Comparison of ENCODE assay signal across 17 cellular contexts in the genomic region with DNA sequence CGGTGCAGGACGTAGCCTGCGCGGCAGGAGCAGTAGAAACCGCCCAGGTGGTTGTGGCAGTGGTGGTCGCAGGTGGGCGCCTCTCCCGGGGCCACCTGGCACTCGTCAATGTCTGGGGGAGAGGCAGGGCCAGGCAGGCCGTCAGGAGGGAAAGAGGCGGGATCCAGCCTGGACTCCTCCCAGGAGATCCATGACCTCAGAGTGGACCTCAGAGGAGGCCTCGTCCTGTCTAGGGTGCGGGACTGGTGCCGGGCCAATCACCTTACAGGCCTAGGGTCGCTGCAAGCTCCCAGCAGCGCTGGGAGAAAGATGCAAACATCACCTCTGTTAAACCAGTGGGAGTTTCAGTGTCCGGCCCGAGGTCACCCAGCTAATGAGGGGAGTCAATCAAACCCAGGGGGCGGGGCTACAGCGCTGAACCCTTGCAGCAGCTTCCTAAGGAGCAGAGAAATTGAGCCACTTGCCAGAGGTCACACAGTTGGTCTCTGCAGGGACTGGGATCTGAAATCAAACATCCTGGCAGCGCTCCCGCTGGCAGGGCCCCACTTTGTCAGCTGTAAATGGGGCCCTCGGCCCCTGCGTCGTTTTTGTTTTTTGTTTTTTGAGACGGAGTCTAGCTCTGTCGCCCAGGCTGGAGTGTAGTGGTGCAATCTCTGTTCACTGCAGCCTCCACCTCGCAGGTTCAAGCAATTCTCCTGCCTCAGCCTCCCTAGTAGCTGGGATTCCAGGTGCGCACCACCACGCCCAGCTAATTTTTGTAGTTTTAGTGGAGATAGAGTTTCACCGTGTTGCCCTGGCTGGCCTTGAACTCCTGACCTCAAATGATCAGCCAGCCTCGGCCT. TPM values are rescaled to one million over a fixed set of nuclear protein-coding genes. Genes with fewer than 3 reads are reported as not detected.
DNase-seq lines count a peak whose midpoint lies in the region; ATAC-seq and TF ChIP-seq lines count a peak whose summit lies in the region.
"Had no signal": no experiment of that assay in that cellular context is flagged by ENCODE, and none has a peak within 500 bp of the region (broad histone marks: within the 10 kb centered on the region; RNA-seq: fewer than 3 reads in every experiment).

No MANE protein-coding gene starts in this region.

- TF ChIP-seq CTCF in A673 (conservative IDR thresholded peaks at IDR 0.05; ENCODE audit: low read depth, low read length): no peak

- H3K27ac ChIP-seq in A673 (ENCODE audit: low read depth, low read length, poor library complexity, severe bottlenecking): no peak overlapping the region
- H3K27ac ChIP-seq: coronary artery, tibial artery had no signal

- H3K27me3 Mint-ChIP-seq in activated CD8-positive, alpha-beta T cell treated with anti-CD3 and anti-CD28 coated beads, Interleukin-2, amount 10 ng/mL, durations not matched to agents 7 days and 5 days (ENCODE audit: low read depth): no peaks in the 10 kb centered on the region

- H3K4me1 ChIP-seq in A673 (ENCODE audit: insufficient read depth, low read length, poor library complexity, severe bottlenecking): no peaks in the 10 kb centered on the region
- H3K4me1 ChIP-seq: tibial artery had no signal

- H3K36me3 Mint-ChIP-seq in activated CD8-positive, alpha-beta T cell treated with anti-CD3 and anti-CD28 coated beads, Interleukin-2, amount 10 ng/mL, durations not matched to agents 7 days and 5 days (ENCODE audit: low read depth): no peaks in the 10 kb centered on the region

- no peak for ATAC-seq in activated CD8-positive, alpha-beta T cell treated with anti-CD3 and anti-CD28 coated beads, Interleukin-2, amount 10 ng/mL, durations not matched to agents 7 days and 5 days

- peak; percentile 25 for DNase-seq in activated CD4-positive, CD25-positive, alpha-beta regulatory T cell treated with anti-CD3 and anti-CD28 coated beads, Interleukin-2, amount 50 U/mL, for 72 hours
- no peak for DNase-seq in activated CD4-positive, CD25-positive, alpha-beta regulatory T cell (lab: John Stamatoyannopoulos, UW)
- DNase-seq in stimulated activated CD8-positive, alpha-beta memory T cell treated with anti-CD3 and anti-CD28 coated beads, Interleukin-4, amount 100 ng/mL, for 48 hours: peak; percentile 17
- no peak for DNase-seq in activated CD8-positive, alpha-beta T cell treated with anti-CD3 and anti-CD28 coated beads, Interleukin-2, amount 10 ng/mL, durations not matched to agents 7 days and 5 days
- no peak for DNase-seq in A673 (ENCODE audit: low spot score)
- DNase-seq: activated CD4-positive, alpha-beta T cell treated with anti-CD3 and anti-CD28 coated beads, Interleukin-2, amount 50 U/mL, for 48 hours; mesenchymal stem cell; NCI-H2029 treated with DMSO at 0.1 percent for 48 hours; nucleus accumbens; T-helper 9 cell had no signal

- H3K27ac Mint-ChIP-seq in activated CD8-positive, alpha-beta T cell treated with anti-CD3 and anti-CD28 coated beads, Interleukin-2, amount 10 ng/mL, durations not matched to agents 7 days and 5 days: no peak overlapping the region

- H3K9me3 ChIP-seq in iPS-18c (ENCODE audit: control insufficient read depth, insufficient read depth, low read length) (peaks cover 2% of the 10 kb centered on the region), A673 (ENCODE audit: low read depth, low read length, poor library complexity, severe bottlenecking) (no peaks in the 10 kb centered on the region)
- H3K9me3 ChIP-seq: tibial artery had no signal

- no peaks in the 10 kb centered on the region for H3K4me1 Mint-ChIP-seq in activated CD8-positive, alpha-beta T cell treated with anti-CD3 and anti-CD28 coated beads, Interleukin-2, amount 10 ng/mL, durations not matched to agents 7 days and 5 days (ENCODE audit: low read depth)

- H3K27me3 ChIP-seq in A673 (replicated peaks; ENCODE audit: insufficient read depth, low read depth, low read length, poor library complexity): no peaks in the 10 kb centered on the region

- no peaks in the 10 kb centered on the region for H3K36me3 ChIP-seq in A673 (ENCODE audit: insufficient read depth, low read length, poor library complexity, severe bottlenecking)
- H3K36me3 ChIP-seq: tibial artery had no signal

- H3K4me3 Mint-ChIP-seq in activated CD8-positive, alpha-beta T cell treated with anti-CD3 and anti-CD28 coated beads, Interleukin-2, amount 10 ng/mL, durations not matched to agents 7 days and 5 days: no peak overlapping the region

- no TSS peak for BruUV-seq in A673 (replicated peaks; lab: Mats Ljungman, UMichigan)

- intact Hi-C loops in A673 (cut with micrococcal nuclease; ENCODE audit: unreplicated experiment): no loop called here

- H3K9me3 Mint-ChIP-seq in activated CD8-positive, alpha-beta T cell treated with anti-CD3 and anti-CD28 coated beads, Interleukin-2, amount 10 ng/mL, durations not matched to agents 7 days and 5 days (ENCODE audit: insufficient read depth): no peaks in the 10 kb centered on the region

- CTCF ChIA-PET in activated CD8-positive, alpha-beta T cell treated with anti-CD3 and anti-CD28 coated beads, Interleukin-2, amount 10 ng/mL, durations not matched to agents 7 days and 5 days (lab: Charles Lee): interaction anchor here (1.4 kb wide), 1 partner anchor 8 kb away, joined by 10 read pairs; no protein-coding TSS in a partner anchor
- CTCF ChIA-PET in A673 (lab: Charles Lee): interaction anchor here (1.9 kb wide), 1 partner anchor 8 kb away, joined by 5 read pairs; no protein-coding TSS in a partner anchor

- POLR2A ChIA-PET in activated CD8-positive, alpha-beta T cell treated with anti-CD3 and anti-CD28 coated beads, Interleukin-2, amount 10 ng/mL, durations not matched to agents 7 days and 5 days (lab: Charles Lee): no interaction called here
- POLR2A ChIA-PET in A673 (lab: Charles Lee; ENCODE audit: low non-redundant PET): no interaction called here

- 0 out of 2 replicates have a peak overlapping the region, but pooled peaks have one; percentile 20 for H3K4me3 ChIP-seq in iPS-18c (ENCODE audit: insufficient read depth, low read depth, low read length)
- H3K4me3 ChIP-seq in A673 (ENCODE audit: low read depth, low read length, poor library complexity, severe bottlenecking): no peak overlapping the region
- H3K4me3 ChIP-seq: coronary artery, tibial artery had no signal

RNA-seq across cellular contexts. Expression of a gene that starts 1.4 kb away (rescaled TPM):
- under 1 TPM in 1 of 2 experiments, not detected in 1; 0.21 TPM for total RNA-seq in activated CD8-positive, alpha-beta T cell treated with anti-CD3 and anti-CD28 coated beads, Interleukin-2, amount 10 ng/mL, durations not matched to agents 7 days and 5 days
- total RNA-seq in A673 (2021): 0.37 and 0.69 TPM in 2 replicates
- total RNA-seq: aorta, esophagus mucosa, H4, M059J had no signal

RNA-seq across cellular contexts. Expression of a gene that starts 14.2 kb away (rescaled TPM):
- 100 to 1,000 TPM; 146 to 154 TPM for total RNA-seq in activated CD8-positive, alpha-beta T cell treated with anti-CD3 and anti-CD28 coated beads, Interleukin-2, amount 10 ng/mL, durations not matched to agents 7 days and 5 days
- 176 and 206 TPM in 2 replicates for total RNA-seq in A673 (2021)

RNA-seq across cellular contexts. Expression of a gene that starts 33.2 kb away (rescaled TPM):
- total RNA-seq in activated CD8-positive, alpha-beta T cell treated with anti-CD3 and anti-CD28 coated beads, Interleukin-2, amount 10 ng/mL, durations not matched to agents 7 days and 5 days: 100 to 1,000 TPM; 175 to 178 TPM
- total RNA-seq in A673 (2021): 261 and 283 TPM in 2 replicates

RNA-seq across cellular contexts. Expression of a gene that starts 54.0 kb away (rescaled TPM):
- 10 to 100 TPM; 86.1 to 89.8 TPM for total RNA-seq in activated CD8-positive, alpha-beta T cell treated with anti-CD3 and anti-CD28 coated beads, Interleukin-2, amount 10 ng/mL, durations not matched to agents 7 days and 5 days
- 112 and 119 TPM in 2 replicates for total RNA-seq in A673 (2021)

Comparison
In these comparisons a context has a peak if more than half of its experiments do, and no peak if none do; other contexts are left out.
1. DNase-seq: peak in activated CD4-positive, CD25-positive, alpha-beta regulatory T cell treated with anti-CD3 and anti-CD28 coated beads, Interleukin-2, amount 50 U/mL, for 72 hours (single experiment) and stimulated activated CD8-positive, alpha-beta memory T cell treated with anti-CD3 and anti-CD28 coated beads, Interleukin-4, amount 100 ng/mL, for 48 hours (single experiment); none in activated CD4-positive, CD25-positive, alpha-beta regulatory T cell (0 of 4), activated CD8-positive, alpha-beta T cell treated with anti-CD3 and anti-CD28 coated beads, Interleukin-2, amount 10 ng/mL, durations not matched to agents 7 days and 5 days (single experiment) and A673 (single experiment).